In the genomic region with DNA sequence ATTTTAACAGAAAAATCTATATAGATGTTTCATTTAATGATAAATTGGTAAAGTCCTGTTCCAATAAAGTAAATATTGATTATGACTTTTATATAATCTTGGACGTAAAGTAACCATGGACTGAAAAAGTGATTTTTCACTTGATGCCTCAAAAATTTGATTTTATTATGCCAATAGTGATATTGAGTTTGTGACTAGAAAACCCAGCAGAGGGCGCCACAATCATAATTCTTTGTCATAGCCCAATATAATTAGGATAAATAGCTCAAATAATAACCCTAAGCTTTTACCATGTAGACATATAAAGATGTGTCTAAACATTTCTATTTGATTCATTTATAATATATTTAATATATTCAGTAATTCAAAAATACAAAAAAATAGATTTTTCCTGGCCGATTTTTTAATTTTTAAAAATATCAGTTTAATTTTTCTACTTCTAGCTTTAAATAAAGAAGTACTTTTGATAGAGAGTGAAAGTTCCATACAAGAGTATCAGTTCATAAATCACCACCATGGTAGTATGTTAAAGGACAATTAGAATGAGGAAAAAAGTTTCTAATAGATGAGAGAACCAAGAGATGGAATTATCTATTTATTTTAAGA, we compare ENCODE assay signal across 8 cellular contexts. TPM values are rescaled to one million over a fixed set of nuclear protein-coding genes. Genes with fewer than 3 reads are reported as not detected.
DNase-seq lines count a peak whose midpoint lies in the region; ATAC-seq and TF ChIP-seq lines count a peak whose summit lies in the region.

No MANE protein-coding gene starts in this region.

- H3K79me2 ChIP-seq in neural cell (replicated peaks; ENCODE audit: insufficient read depth, low read length) = no peaks in the 10 kb centered on the region

- H2AFZ ChIP-seq in neural cell (ENCODE audit: low read depth, low read length) = no peak overlapping the region

- no peaks in the 10 kb centered on the region for H3K27me3 Mint-ChIP-seq in endodermal cell (ENCODE audit: insufficient read depth)

- H3K4me3 ChIP-seq in endodermal cell (ENCODE audit: low read length) (no peak overlapping the region), neural cell (ENCODE audit: low read length) (no peak overlapping the region)

- TF ChIP-seq CTCF in endodermal cell (conservative IDR thresholded peaks at IDR 0.05) (peak; percentile 93), neural cell (IDR thresholded peaks at IDR 0.05; ENCODE audit: poor library complexity, severe bottlenecking) (peak; percentile 72)

- peaks cover 12% of the 10 kb centered on the region for H3K9me3 Mint-ChIP-seq in endodermal cell

- peaks cover 10% of the 10 kb centered on the region for H3K36me3 Mint-ChIP-seq in endodermal cell (ENCODE audit: low read depth)

- no peaks in the 10 kb centered on the region for H3K36me3 ChIP-seq in endodermal cell (ENCODE audit: control insufficient read depth, insufficient read depth, low read length)
- no peaks in the 10 kb centered on the region for H3K36me3 ChIP-seq in neural cell (ENCODE audit: insufficient read depth, low read length)

- no peak overlapping the region for H3K27ac ChIP-seq in endodermal cell (ENCODE audit: low read depth, low read length)
- no peak overlapping the region for H3K27ac ChIP-seq in neural cell (ENCODE audit: low read length)

- no peak overlapping the region for H3K4me3 Mint-ChIP-seq in endodermal cell

- H3K9me3 ChIP-seq in endodermal cell (ENCODE audit: control insufficient read depth, low read length) = peaks cover 10% of the 10 kb centered on the region
- no peaks in the 10 kb centered on the region for H3K9me3 ChIP-seq in neural cell (ENCODE audit: low read length)

- H3K9ac ChIP-seq in endodermal cell (ENCODE audit: extremely low read depth, low read length, poor library complexity, severe bottlenecking) (no peak overlapping the region), neural cell (ENCODE audit: low read length) (no peak overlapping the region)

- H3F3A ChIP-seq in neural cell (ENCODE audit: insufficient read depth, low read length, poor library complexity, severe bottlenecking) = no peaks in the 10 kb centered on the region

- H3K4me2 ChIP-seq in neural cell (ENCODE audit: low read length) = no peak overlapping the region

- peaks cover 10% of the 10 kb centered on the region for H3K4me1 Mint-ChIP-seq in endodermal cell

- H3K27ac Mint-ChIP-seq in endodermal cell = no peak overlapping the region

- 23% methylated on average over 1 of the region's 3 CpGs; no CpG with 5 or more reads in 1 of the 2 experiments for WGBS in endodermal cell (ENCODE audit: insufficient coverage in 1 of 2, insufficient read length in 1 of 2), 2 experiments

- TF ChIP-seq EP300 in neural cell (conservative IDR thresholded peaks at IDR 0.05; ENCODE audit: poor library complexity, severe bottlenecking) = no peak

- no peaks in the 10 kb centered on the region for H4K20me1 ChIP-seq in neural cell (ENCODE audit: insufficient read depth)

- no peaks in the 10 kb centered on the region for H3K4me1 ChIP-seq in endodermal cell (ENCODE audit: control insufficient read depth, insufficient read depth, low read length)

- TF ChIP-seq RAD21 in neural cell (conservative IDR thresholded peaks at IDR 0.05) = peak; percentile 74

- H3K27me3 ChIP-seq in endodermal cell (ENCODE audit: control insufficient read depth, insufficient read depth, low read length, poor library complexity, severe bottlenecking) (no peaks in the 10 kb centered on the region), neural cell (ENCODE audit: insufficient read depth, low read depth, low read length) (no peaks in the 10 kb centered on the region)

- peak; percentile 1 for DNase-seq in NK-92 treated with Interleukin-12 subunit alpha and Interleukin-12 subunit beta, amount 100 ng/mL, for 24 hours (lab: John Stamatoyannopoulos, UW)
- no peak for DNase-seq in NK-92 (lab: John Stamatoyannopoulos, UW; ENCODE audit: unreplicated experiment)
- peak; percentile 10 to 23 for DNase-seq in NCI-H1930 (lab: John Stamatoyannopoulos, UW)
- peak; percentile 28 for DNase-seq in activated CD4-positive, CD25-positive, alpha-beta regulatory T cell treated with anti-CD3 and anti-CD28 coated beads, Interleukin-2, amount 50 U/mL, for 16 hours (ENCODE audit: low read depth, low spot score)
- DNase-seq in endodermal cell = peak; percentile 65
- no peak for DNase-seq in cortex of kidney (lab: John Stamatoyannopoulos, UW)

- no peak for ATAC-seq in HG03520 (IDR thresholded peaks at IDR 0.05; ENCODE audit: unreplicated experiment)

- H3K9me2 ChIP-seq in neural cell (ENCODE audit: insufficient read depth, low read length) = no peaks in the 10 kb centered on the region

TF ChIP-seq in neural cell, 6 proteins besides CTCF, POLR2A, EP300 and RAD21:
- TF ChIP-seq POLR2AphosphoS5 (IDR thresholded peaks at IDR 0.05) (no peak), SMC3 (conservative IDR thresholded peaks at IDR 0.05; ENCODE audit: poor library complexity) (peak; percentile 73)
- TF ChIP-seq, protein P1, sequence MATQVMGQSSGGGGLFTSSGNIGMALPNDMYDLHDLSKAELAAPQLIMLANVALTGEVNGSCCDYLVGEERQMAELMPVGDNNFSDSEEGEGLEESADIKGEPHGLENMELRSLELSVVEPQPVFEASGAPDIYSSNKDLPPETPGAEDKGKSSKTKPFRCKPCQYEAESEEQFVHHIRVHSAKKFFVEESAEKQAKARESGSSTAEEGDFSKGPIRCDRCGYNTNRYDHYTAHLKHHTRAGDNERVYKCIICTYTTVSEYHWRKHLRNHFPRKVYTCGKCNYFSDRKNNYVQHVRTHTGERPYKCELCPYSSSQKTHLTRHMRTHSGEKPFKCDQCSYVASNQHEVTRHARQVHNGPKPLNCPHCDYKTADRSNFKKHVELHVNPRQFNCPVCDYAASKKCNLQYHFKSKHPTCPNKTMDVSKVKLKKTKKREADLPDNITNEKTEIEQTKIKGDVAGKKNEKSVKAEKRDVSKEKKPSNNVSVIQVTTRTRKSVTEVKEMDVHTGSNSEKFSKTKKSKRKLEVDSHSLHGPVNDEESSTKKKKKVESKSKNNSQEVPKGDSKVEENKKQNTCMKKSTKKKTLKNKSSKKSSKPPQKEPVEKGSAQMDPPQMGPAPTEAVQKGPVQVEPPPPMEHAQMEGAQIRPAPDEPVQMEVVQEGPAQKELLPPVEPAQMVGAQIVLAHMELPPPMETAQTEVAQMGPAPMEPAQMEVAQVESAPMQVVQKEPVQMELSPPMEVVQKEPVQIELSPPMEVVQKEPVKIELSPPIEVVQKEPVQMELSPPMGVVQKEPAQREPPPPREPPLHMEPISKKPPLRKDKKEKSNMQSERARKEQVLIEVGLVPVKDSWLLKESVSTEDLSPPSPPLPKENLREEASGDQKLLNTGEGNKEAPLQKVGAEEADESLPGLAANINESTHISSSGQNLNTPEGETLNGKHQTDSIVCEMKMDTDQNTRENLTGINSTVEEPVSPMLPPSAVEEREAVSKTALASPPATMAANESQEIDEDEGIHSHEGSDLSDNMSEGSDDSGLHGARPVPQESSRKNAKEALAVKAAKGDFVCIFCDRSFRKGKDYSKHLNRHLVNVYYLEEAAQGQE (IDR thresholded peaks at IDR 0.05; ENCODE audit: borderline replicate concordance) = no peak

RNA-seq across cellular contexts. Expression of gene CAMKMT, which starts 30.7 kb away (rescaled TPM):
- total RNA-seq in endodermal cell = 10 to 100 TPM; 31.4 to 57.5 TPM
- 15.9 TPM for polyA plus RNA-seq in endodermal cell (2013, experiment 1 of 2)
- 17.5 TPM for polyA plus RNA-seq in endodermal cell (2013, experiment 2 of 2)
- polyA plus RNA-seq in neural cell = 4.0 and 5.1 TPM in 2 replicates
- polyA minus RNA-seq in neural cell = 5.4 and 10.1 TPM in 2 replicates

RNA-seq across cellular contexts. Expression of gene PREPL, which starts 31.1 kb away (rescaled TPM):
- total RNA-seq in endodermal cell = 10 to 100 TPM; 28.9 to 42.3 TPM
- 53.4 TPM for polyA plus RNA-seq in endodermal cell (2013, experiment 1 of 2)
- 49.1 TPM for polyA plus RNA-seq in endodermal cell (2013, experiment 2 of 2)
- 217 and 236 TPM in 2 replicates for polyA plus RNA-seq in neural cell
- 310 and 358 TPM in 2 replicates for polyA minus RNA-seq in neural cell

Comparison
In these comparisons a context has a peak if more than half of its experiments do, and no peak if none do; other contexts are left out.
1. DNase-seq: peak in NK-92 treated with Interleukin-12 subunit alpha and Interleukin-12 subunit beta, amount 100 ng/mL, for 24 hours (single experiment), NCI-H1930 (2 of 2), activated CD4-positive, CD25-positive, alpha-beta regulatory T cell treated with anti-CD3 and anti-CD28 coated beads, Interleukin-2, amount 50 U/mL, for 16 hours (single experiment) and endodermal cell (single experiment); none in NK-92 (single experiment) and cortex of kidney (single experiment).